1 cellular context compared by ENCODE assay signal in the genomic region with DNA sequence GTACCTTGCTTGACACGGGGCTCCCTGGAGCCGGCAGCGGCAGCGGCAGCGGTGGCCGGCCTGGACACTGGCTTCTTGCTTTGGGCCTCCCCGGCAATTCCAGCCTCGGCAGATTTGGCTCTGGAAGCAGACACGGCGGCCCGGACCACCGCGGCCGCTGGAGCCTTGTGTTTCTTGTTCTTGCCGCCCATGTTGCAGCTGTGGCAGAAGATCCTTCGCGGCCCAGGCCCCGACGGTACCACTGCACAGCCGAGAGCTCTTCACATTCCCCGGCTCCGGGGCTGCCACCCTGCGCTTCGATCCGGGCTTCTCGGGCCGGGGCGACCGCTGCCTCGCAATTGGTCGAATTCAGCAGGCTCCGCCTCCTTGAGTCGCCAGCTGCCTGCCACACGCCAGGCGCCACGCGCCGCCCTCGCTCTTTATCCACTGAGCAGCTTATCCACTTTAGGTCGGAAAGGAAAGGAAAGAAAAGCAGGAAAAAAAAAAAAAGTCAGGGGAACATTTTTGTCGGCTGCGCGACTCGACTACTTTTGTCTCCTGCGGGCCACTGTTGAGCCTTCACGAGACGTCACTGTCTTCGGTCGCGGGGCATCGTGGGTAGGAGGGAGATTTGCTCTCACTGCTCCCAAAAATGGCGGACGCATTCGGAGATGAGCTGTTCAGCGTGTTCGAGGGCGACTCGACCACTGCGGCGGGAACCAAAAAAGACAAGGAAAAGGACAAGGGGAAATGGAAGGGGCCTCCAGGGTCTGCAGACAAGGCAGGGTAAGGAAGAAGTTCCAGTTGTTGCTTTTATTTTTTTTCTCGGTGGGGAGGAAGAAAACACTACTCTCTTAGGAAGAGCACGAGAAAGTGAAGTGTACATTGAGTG.
TF ChIP-seq lines count a peak whose summit lies in the region.

Gene DHX29 (minus strand): TSS at position 312 of the 871 bp plus-strand sequence. CDS start 121 bp downstream, at position 191.
Gene MTREX (plus strand): TSS at position 607 of the 871 bp plus-strand sequence. CDS start 25 bp downstream, at position 632.

TF ChIP-seq in HEK293, 187 proteins besides CTCF, POLR2A, EP300 and RAD21 (continued from another document and continues in another):
- TF ChIP-seq ZNF580 (tag by site-specific recombination; IDR thresholded peaks at IDR 0.05): no peak
- 0 out of 2 replicates have a peak, but pooled peaks have one; percentile 57 for TF ChIP-seq OVOL3 (tag by site-specific recombination; IDR thresholded peaks at IDR 0.05)
- peak; percentile 63; the same call in 1 of the 2 replicates for TF ChIP-seq ZNF24 (tag by site-specific recombination; IDR thresholded peaks at IDR 0.05)
- TF ChIP-seq ZNF791 (tag by site-specific recombination; IDR thresholded peaks at IDR 0.05): no peak
- TF ChIP-seq ZNF112 (tag by site-specific recombination; IDR thresholded peaks at IDR 0.05): no peak
- TF ChIP-seq, protein P1, sequence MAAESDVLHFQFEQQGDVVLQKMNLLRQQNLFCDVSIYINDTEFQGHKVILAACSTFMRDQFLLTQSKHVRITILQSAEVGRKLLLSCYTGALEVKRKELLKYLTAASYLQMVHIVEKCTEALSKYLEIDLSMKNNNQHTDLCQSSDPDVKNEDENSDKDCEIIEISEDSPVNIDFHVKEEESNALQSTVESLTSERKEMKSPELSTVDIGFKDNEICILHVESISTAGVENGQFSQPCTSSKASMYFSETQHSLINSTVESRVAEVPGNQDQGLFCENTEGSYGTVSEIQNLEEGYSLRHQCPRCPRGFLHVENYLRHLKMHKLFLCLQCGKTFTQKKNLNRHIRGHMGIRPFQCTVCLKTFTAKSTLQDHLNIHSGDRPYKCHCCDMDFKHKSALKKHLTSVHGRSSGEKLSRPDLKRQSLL (tag by site-specific recombination; IDR thresholded peaks at IDR 0.05): no peak
- no peak for TF ChIP-seq ZNF701 (tag by site-specific recombination; IDR thresholded peaks at IDR 0.05)
- TF ChIP-seq, protein P2, sequence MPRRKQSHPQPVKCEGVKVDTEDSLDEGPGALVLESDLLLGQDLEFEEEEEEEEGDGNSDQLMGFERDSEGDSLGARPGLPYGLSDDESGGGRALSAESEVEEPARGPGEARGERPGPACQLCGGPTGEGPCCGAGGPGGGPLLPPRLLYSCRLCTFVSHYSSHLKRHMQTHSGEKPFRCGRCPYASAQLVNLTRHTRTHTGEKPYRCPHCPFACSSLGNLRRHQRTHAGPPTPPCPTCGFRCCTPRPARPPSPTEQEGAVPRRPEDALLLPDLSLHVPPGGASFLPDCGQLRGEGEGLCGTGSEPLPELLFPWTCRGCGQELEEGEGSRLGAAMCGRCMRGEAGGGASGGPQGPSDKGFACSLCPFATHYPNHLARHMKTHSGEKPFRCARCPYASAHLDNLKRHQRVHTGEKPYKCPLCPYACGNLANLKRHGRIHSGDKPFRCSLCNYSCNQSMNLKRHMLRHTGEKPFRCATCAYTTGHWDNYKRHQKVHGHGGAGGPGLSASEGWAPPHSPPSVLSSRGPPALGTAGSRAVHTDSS (tag by site-specific recombination; IDR thresholded peaks at IDR 0.05): no peak; the same call in 1 of the 2 replicates
- TF ChIP-seq ZNF792 (tag by site-specific recombination; IDR thresholded peaks at IDR 0.05): no peak
- TF ChIP-seq ZNF664 (tag by site-specific recombination; IDR thresholded peaks at IDR 0.05): no peak
- peak; percentile 29; the same call in 1 of the 2 replicates for TF ChIP-seq REST (tag by site-specific recombination; IDR thresholded peaks at IDR 0.05)
- TF ChIP-seq, protein P3, sequence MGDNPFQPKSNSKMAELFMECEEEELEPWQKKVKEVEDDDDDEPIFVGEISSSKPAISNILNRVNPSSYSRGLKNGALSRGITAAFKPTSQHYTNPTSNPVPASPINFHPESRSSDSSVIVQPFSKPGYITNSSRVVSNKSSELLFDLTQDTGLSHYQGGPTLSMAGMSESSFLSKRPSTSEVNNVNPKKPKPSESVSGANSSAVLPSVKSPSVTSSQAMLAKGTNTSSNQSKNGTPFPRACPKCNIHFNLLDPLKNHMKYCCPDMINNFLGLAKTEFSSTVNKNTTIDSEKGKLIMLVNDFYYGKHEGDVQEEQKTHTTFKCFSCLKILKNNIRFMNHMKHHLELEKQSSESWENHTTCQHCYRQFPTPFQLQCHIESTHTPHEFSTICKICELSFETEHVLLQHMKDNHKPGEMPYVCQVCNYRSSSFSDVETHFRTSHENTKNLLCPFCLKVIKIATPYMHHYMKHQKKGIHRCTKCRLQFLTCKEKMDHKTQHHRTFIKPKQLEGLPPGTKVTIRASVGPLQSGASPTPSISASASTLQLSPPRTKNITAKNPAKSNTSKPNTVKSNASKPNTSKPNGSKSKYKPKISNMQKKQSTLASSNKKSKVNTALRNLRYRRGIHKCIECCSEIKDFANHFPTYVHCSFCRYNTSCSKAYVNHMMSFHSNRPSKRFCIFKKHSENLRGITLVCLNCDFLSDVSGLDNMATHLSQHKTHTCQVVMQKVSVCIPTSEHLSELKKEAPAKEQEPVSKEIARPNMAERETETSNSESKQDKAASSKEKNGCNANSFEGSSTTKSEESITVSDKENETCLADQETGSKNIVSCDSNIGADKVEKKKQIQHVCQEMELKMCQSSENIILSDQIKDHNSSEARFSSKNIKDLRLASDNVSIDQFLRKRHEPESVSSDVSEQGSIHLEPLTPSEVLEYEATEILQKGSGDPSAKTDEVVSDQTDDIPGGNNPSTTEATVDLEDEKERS (tag by site-specific recombination; IDR thresholded peaks at IDR 0.05): no peak
- TF ChIP-seq ZNF658 (tag by site-specific recombination; IDR thresholded peaks at IDR 0.05): no peak
- TF ChIP-seq, protein P4, sequence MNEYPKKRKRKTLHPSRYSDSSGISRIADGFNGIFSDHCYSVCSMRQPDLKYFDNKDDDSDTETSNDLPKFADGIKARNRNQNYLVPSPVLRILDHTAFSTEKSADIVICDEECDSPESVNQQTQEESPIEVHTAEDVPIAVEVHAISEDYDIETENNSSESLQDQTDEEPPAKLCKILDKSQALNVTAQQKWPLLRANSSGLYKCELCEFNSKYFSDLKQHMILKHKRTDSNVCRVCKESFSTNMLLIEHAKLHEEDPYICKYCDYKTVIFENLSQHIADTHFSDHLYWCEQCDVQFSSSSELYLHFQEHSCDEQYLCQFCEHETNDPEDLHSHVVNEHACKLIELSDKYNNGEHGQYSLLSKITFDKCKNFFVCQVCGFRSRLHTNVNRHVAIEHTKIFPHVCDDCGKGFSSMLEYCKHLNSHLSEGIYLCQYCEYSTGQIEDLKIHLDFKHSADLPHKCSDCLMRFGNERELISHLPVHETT (tag by site-specific recombination; IDR thresholded peaks at IDR 0.05): peak; percentile 84
- TF ChIP-seq ZFHX2 (tag by site-specific recombination; conservative IDR thresholded peaks at IDR 0.05): peak; percentile 54; the same call in 1 of the 2 replicates
- TF ChIP-seq, protein P5, sequence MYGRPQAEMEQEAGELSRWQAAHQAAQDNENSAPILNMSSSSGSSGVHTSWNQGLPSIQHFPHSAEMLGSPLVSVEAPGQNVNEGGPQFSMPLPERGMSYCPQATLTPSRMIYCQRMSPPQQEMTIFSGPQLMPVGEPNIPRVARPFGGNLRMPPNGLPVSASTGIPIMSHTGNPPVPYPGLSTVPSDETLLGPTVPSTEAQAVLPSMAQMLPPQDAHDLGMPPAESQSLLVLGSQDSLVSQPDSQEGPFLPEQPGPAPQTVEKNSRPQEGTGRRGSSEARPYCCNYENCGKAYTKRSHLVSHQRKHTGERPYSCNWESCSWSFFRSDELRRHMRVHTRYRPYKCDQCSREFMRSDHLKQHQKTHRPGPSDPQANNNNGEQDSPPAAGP (tag by site-specific recombination; IDR thresholded peaks at IDR 0.05): peak; percentile 17; the same call in 1 of the 2 replicates
- TF ChIP-seq ZBTB11 (tag by site-specific recombination; conservative IDR thresholded peaks at IDR 0.05; ENCODE audit: low read depth): peak; percentile 42; the same call in 1 of the 2 replicates
- no peak for TF ChIP-seq ZNF274 (IDR thresholded peaks at IDR 0.05; ENCODE audit: low read length)
- TF ChIP-seq ZNF274 (tag by site-specific recombination; IDR thresholded peaks at IDR 0.05; ENCODE audit: borderline replicate concordance): no peak
- TF ChIP-seq ZNF324 (tag by site-specific recombination; IDR thresholded peaks at IDR 0.05): peak; percentile 30; the same call in 1 of the 2 replicates
- no peak for TF ChIP-seq ZNF175 (tag by site-specific recombination; IDR thresholded peaks at IDR 0.05)
- TF ChIP-seq ZNF560 (tag by site-specific recombination; IDR thresholded peaks at IDR 0.05; ENCODE audit: borderline replicate concordance): no peak
- TF ChIP-seq ZNF48 (tag by site-specific recombination; IDR thresholded peaks at IDR 0.05): no peak
- no peak for TF ChIP-seq ZNF174 (tag by site-specific recombination; IDR thresholded peaks at IDR 0.05)
- no peak for TF ChIP-seq ZNF510 (tag by site-specific recombination; IDR thresholded peaks at IDR 0.05; ENCODE audit: insufficient replicate concordance)
- peak; percentile 64; the same call in 1 of the 2 replicates for TF ChIP-seq SP7 (tag by site-specific recombination; IDR thresholded peaks at IDR 0.05)
- TF ChIP-seq ZFP3 (tag by site-specific recombination; IDR thresholded peaks at IDR 0.05; ENCODE audit: low read depth): no peak
- TF ChIP-seq ZNF416 (tag by site-specific recombination; IDR thresholded peaks at IDR 0.05): no peak
- TF ChIP-seq GFI1B (tag by site-specific recombination; IDR thresholded peaks at IDR 0.05): 0 out of 2 replicates have a peak, but pooled peaks have one; percentile 23
- no peak; the same call in 1 of the 2 replicates for TF ChIP-seq ZNF596 (tag by site-specific recombination; IDR thresholded peaks at IDR 0.05)
- peak; percentile 20; the same call in 1 of the 2 replicates for TF ChIP-seq ZFP69B (tag by site-specific recombination; IDR thresholded peaks at IDR 0.05)
- TF ChIP-seq KLF1 (tag by site-specific recombination; IDR thresholded peaks at IDR 0.05): no peak; the same call in 1 of the 2 replicates
- TF ChIP-seq ZNF239 (tag by site-specific recombination; IDR thresholded peaks at IDR 0.05): 0 out of 2 replicates have a peak, but pooled peaks have one; percentile 47
- TF ChIP-seq, protein P6, sequence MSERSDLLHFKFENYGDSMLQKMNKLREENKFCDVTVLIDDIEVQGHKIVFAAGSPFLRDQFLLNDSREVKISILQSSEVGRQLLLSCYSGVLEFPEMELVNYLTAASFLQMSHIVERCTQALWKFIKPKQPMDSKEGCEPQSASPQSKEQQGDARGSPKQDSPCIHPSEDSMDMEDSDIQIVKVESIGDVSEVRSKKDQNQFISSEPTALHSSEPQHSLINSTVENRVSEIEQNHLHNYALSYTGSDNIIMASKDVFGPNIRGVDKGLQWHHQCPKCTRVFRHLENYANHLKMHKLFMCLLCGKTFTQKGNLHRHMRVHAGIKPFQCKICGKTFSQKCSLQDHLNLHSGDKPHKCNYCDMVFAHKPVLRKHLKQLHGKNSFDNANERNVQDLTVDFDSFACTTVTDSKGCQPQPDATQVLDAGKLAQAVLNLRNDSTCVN (tag by site-specific recombination; optimal IDR thresholded peaks at IDR 0.05): peak; percentile 30
- TF ChIP-seq BCL11B (tag by site-specific recombination; IDR thresholded peaks at IDR 0.05; ENCODE audit: low read depth): no peak
- no peak for TF ChIP-seq ZNF157 (tag by site-specific recombination; IDR thresholded peaks at IDR 0.05)
- peak; percentile 81; the same call in 1 of the 2 replicates for TF ChIP-seq ZNF391 (tag by site-specific recombination; IDR thresholded peaks at IDR 0.05; ENCODE audit: borderline replicate concordance, low read depth)
- TF ChIP-seq ZNF768 (tag by site-specific recombination; IDR thresholded peaks at IDR 0.05): no peak
- TF ChIP-seq ZNF404 (tag by site-specific recombination; IDR thresholded peaks at IDR 0.05): no peak
- TF ChIP-seq SCRT2 (tag by site-specific recombination; IDR thresholded peaks at IDR 0.05): no peak
- no peak for TF ChIP-seq ZNF654 (tag by site-specific recombination; IDR thresholded peaks at IDR 0.05; ENCODE audit: low read depth)
